In the genomic region with DNA sequence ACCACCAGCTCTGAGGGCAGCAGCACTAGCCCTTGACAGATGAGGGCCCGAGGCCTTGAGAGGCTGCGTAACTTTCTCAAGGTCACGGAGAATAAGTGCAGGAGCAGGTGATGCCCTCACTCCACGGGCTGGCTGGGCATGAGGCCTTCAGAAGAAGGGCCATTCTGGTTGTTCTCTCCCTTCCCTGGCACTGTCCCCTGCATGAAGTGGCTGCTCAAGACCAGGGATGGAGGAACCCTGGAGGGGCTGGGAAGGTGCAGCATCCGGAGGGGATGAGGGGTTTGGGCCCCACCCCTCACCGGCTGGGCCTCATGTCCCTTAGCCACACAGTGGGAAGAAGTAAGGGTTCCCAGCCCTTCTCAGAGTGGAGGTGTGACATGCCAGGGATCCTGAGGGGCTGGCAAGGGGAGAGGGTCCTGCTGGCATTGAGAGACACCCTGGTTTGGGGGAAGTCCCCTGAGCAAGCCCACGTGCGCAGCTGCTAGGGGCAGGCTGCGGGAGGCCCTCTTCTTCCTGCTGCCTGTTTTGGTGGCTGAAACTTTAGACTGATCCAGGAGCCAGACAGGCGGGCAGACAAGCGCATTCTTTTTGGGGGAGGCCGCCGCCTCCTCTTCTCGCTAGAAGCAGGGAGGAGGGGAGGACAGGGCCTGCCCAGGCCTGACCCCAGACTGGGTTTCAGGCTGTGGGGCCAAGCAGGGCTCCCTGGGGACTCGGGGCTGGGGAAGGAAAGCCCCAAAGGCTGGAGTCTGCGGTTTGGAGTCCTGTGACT, we compare ENCODE assay signal across 1 cellular context.
A peak's percentile ranks its signal among the peaks of the same experiment; 100 is the strongest.
TF ChIP-seq lines count a peak whose summit lies in the region.

No MANE protein-coding gene starts in this region.

TF ChIP-seq in HepG2, 621 proteins besides CTCF, POLR2A, EP300 and RAD21 (continued from another document):
- no peak for TF ChIP-seq ZNF569 (CRISPR knock-in tag; IDR thresholded peaks at IDR 0.05; ENCODE audit: borderline replicate concordance)
- TF ChIP-seq SNRNP70 (IDR thresholded peaks at IDR 0.05; ENCODE audit: low read depth, low read length): no peak
- TF ChIP-seq REPIN1 (CRISPR knock-in tag; IDR thresholded peaks at IDR 0.05; ENCODE audit: borderline replicate concordance, low read depth): no peak
- TF ChIP-seq, protein P1, sequence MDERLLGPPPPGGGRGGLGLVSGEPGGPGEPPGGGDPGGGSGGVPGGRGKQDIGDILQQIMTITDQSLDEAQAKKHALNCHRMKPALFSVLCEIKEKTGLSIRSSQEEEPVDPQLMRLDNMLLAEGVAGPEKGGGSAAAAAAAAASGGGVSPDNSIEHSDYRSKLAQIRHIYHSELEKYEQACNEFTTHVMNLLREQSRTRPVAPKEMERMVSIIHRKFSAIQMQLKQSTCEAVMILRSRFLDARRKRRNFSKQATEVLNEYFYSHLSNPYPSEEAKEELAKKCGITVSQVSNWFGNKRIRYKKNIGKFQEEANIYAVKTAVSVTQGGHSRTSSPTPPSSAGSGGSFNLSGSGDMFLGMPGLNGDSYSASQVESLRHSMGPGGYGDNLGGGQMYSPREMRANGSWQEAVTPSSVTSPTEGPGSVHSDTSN (CRISPR knock-in tag; IDR thresholded peaks at IDR 0.05): no peak
- no peak for TF ChIP-seq MAFG (CRISPR knock-in tag; IDR thresholded peaks at IDR 0.05)
- TF ChIP-seq ZBTB38 (CRISPR knock-in tag; IDR thresholded peaks at IDR 0.05): peak; percentile 28; the same call in 1 of the 2 replicates
- no peak for TF ChIP-seq ZZZ3 (CRISPR knock-in tag; IDR thresholded peaks at IDR 0.05; ENCODE audit: borderline replicate concordance)
- TF ChIP-seq MYC (CRISPR knock-in tag; IDR thresholded peaks at IDR 0.05; ENCODE audit: borderline replicate concordance): no peak
- TF ChIP-seq SP1 (IDR thresholded peaks at IDR 0.05): no peak
- no peak for TF ChIP-seq SP1 (CRISPR knock-in tag; IDR thresholded peaks at IDR 0.05)
- TF ChIP-seq MZF1 (CRISPR knock-in tag; IDR thresholded peaks at IDR 0.05; ENCODE audit: borderline replicate concordance): no peak
- 0 out of 2 replicates have a peak, but pooled peaks have one; percentile 22 for TF ChIP-seq ZFY (CRISPR knock-in tag; IDR thresholded peaks at IDR 0.05)
- no peak for TF ChIP-seq ZSCAN9 (CRISPR knock-in tag; IDR thresholded peaks at IDR 0.05; ENCODE audit: borderline replicate concordance)
- TF ChIP-seq, protein P2, sequence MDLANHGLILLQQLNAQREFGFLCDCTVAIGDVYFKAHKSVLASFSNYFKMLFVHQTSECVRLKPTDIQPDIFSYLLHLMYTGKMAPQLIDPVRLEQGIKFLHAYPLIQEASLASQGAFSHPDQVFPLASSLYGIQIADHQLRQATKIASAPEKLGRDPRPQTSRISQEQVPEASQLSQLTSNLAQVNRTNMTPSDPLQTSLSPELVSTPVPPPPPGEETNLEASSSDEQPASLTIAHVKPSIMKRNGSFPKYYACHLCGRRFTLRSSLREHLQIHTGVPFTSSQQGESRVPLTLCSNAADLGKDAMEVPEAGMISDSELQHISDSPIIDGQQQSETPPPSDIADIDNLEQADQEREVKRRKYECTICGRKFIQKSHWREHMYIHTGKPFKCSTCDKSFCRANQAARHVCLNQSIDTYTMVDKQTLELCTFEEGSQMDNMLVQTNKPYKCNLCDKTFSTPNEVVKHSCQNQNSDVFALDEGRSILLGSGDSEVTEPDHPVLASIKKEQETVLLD (CRISPR knock-in tag; IDR thresholded peaks at IDR 0.05; ENCODE audit: low read depth): no peak
- TF ChIP-seq RXRA (CRISPR knock-in tag; IDR thresholded peaks at IDR 0.05): 0 out of 2 replicates have a peak, but pooled peaks have one; percentile 0
- TF ChIP-seq ZNF383 (CRISPR knock-in tag; IDR thresholded peaks at IDR 0.05; ENCODE audit: borderline replicate concordance): no peak
- TF ChIP-seq ZNF747 (CRISPR knock-in tag; IDR thresholded peaks at IDR 0.05; ENCODE audit: borderline replicate concordance): no peak
- no peak for TF ChIP-seq POLR2AphosphoS2 (IDR thresholded peaks at IDR 0.05; ENCODE audit: low read depth, low read length)
- no peak for TF ChIP-seq ZBTB44 (CRISPR knock-in tag; IDR thresholded peaks at IDR 0.05)
- TF ChIP-seq ZNF234 (CRISPR knock-in tag; conservative IDR thresholded peaks at IDR 0.05): no peak
- TF ChIP-seq LCORL (IDR thresholded peaks at IDR 0.05): no peak
- 0 out of 2 replicates have a peak, but pooled peaks have one; percentile 25 for TF ChIP-seq LCORL (CRISPR knock-in tag; IDR thresholded peaks at IDR 0.05)
- no peak for TF ChIP-seq ZNF761 (CRISPR knock-in tag; conservative IDR thresholded peaks at IDR 0.05)
- TF ChIP-seq ZFX (CRISPR knock-in tag; IDR thresholded peaks at IDR 0.05; ENCODE audit: low read depth): 0 out of 2 replicates have a peak, but pooled peaks have one; percentile 31
- no peak for TF ChIP-seq ZFP36L1 (CRISPR knock-in tag; IDR thresholded peaks at IDR 0.05)
- no peak for TF ChIP-seq RBAK (CRISPR knock-in tag; IDR thresholded peaks at IDR 0.05)
- no peak for TF ChIP-seq ZFP62 (CRISPR knock-in tag; IDR thresholded peaks at IDR 0.05)
- TF ChIP-seq ZNF296 (CRISPR knock-in tag; conservative IDR thresholded peaks at IDR 0.05): no peak
- TF ChIP-seq MEIS2 (CRISPR knock-in tag; IDR thresholded peaks at IDR 0.05): no peak
- no peak for TF ChIP-seq SCMH1 (CRISPR knock-in tag; IDR thresholded peaks at IDR 0.05; ENCODE audit: borderline replicate concordance)
- TF ChIP-seq, protein P3, sequence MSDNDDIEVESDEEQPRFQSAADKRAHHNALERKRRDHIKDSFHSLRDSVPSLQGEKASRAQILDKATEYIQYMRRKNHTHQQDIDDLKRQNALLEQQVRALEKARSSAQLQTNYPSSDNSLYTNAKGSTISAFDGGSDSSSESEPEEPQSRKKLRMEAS (IDR thresholded peaks at IDR 0.05): 0 out of 2 replicates have a peak, but pooled peaks have one; percentile 12
- peak; percentile 52 for TF ChIP-seq AGO2 (optimal IDR thresholded peaks at IDR 0.05; ENCODE audit: low read depth, low read length)
- TF ChIP-seq ISL2 (CRISPR knock-in tag; IDR thresholded peaks at IDR 0.05): no peak
- no peak for TF ChIP-seq ATF6 (CRISPR knock-in tag; conservative IDR thresholded peaks at IDR 0.05)
- TF ChIP-seq NFATC3 (CRISPR knock-in tag; IDR thresholded peaks at IDR 0.05): no peak
- no peak for TF ChIP-seq ZNF737 (CRISPR knock-in tag; IDR thresholded peaks at IDR 0.05; ENCODE audit: borderline replicate concordance)
- TF ChIP-seq IKZF4 (CRISPR knock-in tag; IDR thresholded peaks at IDR 0.05; ENCODE audit: borderline replicate concordance, low read depth, not compliant biosample characterization): no peak
- TF ChIP-seq ZNF687 (CRISPR knock-in tag; IDR thresholded peaks at IDR 0.05): peak; percentile 51
- no peak for TF ChIP-seq ZNF552 (CRISPR knock-in tag; IDR thresholded peaks at IDR 0.05; ENCODE audit: borderline replicate concordance)
- TF ChIP-seq, protein P4, sequence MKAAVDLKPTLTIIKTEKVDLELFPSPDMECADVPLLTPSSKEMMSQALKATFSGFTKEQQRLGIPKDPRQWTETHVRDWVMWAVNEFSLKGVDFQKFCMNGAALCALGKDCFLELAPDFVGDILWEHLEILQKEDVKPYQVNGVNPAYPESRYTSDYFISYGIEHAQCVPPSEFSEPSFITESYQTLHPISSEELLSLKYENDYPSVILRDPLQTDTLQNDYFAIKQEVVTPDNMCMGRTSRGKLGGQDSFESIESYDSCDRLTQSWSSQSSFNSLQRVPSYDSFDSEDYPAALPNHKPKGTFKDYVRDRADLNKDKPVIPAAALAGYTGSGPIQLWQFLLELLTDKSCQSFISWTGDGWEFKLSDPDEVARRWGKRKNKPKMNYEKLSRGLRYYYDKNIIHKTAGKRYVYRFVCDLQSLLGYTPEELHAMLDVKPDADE (CRISPR knock-in tag; IDR thresholded peaks at IDR 0.05): no peak
- TF ChIP-seq YEATS2 (CRISPR knock-in tag; IDR thresholded peaks at IDR 0.05; ENCODE audit: borderline replicate concordance): no peak
- TF ChIP-seq ATM (IDR thresholded peaks at IDR 0.05; ENCODE audit: borderline replicate concordance): no peak
